9 cellular contexts compared by ENCODE assay signal in genomic region chr9:110744753-110745522, GRCh38.
DNase-seq lines count a peak whose midpoint lies in the region; ATAC-seq and TF ChIP-seq lines count a peak whose summit lies in the region.
"Had no signal": no experiment of that assay in that cellular context is flagged by ENCODE, and none has a peak within 500 bp of the region (broad histone marks: within the 10 kb centered on the region; RNA-seq: fewer than 3 reads in every experiment).

No MANE protein-coding gene starts in this region.

- intact Hi-C loops in PC-3 (cut with micrococcal nuclease) (loop anchor here (2.0 kb wide), 2 partner anchors 104 to 554 kb away; no protein-coding TSS in a partner anchor), colonic mucosa (cut with DNase I) (no loop called here)

- H3K4me2 ChIP-seq in PC-3 (ENCODE audit: low read length) (peak overlapping the region; percentile 75), fibroblast of lung (ENCODE audit: extremely low read depth, insufficient read depth, low read length) (peak overlapping the region; percentile 21)

- POLR2A ChIA-PET in PC-3 (lab: Charles Lee; ENCODE audit: unreplicated experiment): interaction anchor here (0.5 to 0.7 kb wide), 2 partner anchors 40 to 101 kb away, joined by 4 read pairs; no protein-coding TSS in a partner anchor

- H3F3A ChIP-seq in PC-3 (ENCODE audit: low read length, unreplicated experiment): peaks cover 11% of the 10 kb centered on the region

- H3K79me2 ChIP-seq in PC-3 (ENCODE audit: low read length) (no peaks in the 10 kb centered on the region), fibroblast of lung (ENCODE audit: control insufficient read depth, insufficient read depth, low read length) (no peaks in the 10 kb centered on the region)
- H3K79me2 ChIP-seq: parathyroid adenoma had no signal

- H2AFZ ChIP-seq in PC-3 (ENCODE audit: low read length) (peak overlapping the region; percentile 71), fibroblast of lung (ENCODE audit: low read length) (no peak overlapping the region)
- H2AFZ ChIP-seq: parathyroid adenoma had no signal

- H3K27ac ChIP-seq in PC-3 (ENCODE audit: low read length) (peak overlapping the region; percentile 91), fibroblast of lung (ENCODE audit: insufficient read depth, low read length) (peak overlapping the region; percentile 93), colonic mucosa (no peak overlapping the region)
- H3K27ac ChIP-seq: parathyroid adenoma had no signal

- H3K36me3 ChIP-seq in PC-3 (ENCODE audit: low read depth, low read length): peaks cover 14% of the 10 kb centered on the region
- no peaks in the 10 kb centered on the region for H3K36me3 ChIP-seq in fibroblast of lung (ENCODE audit: control insufficient read depth, insufficient read depth, low read length)
- no peaks in the 10 kb centered on the region for H3K36me3 ChIP-seq in colonic mucosa

- BruUV-seq in PC-3 (replicated peaks; lab: Mats Ljungman, UMichigan): TSS peak; percentile 79

- ATAC-seq in PC-3: peak; percentile 86
- peak; percentile 85 for ATAC-seq in omental fat pad (ENCODE audit: low FRiP score)
- no peak for ATAC-seq in HG02759 (IDR thresholded peaks at IDR 0.05; ENCODE audit: unreplicated experiment)
- ATAC-seq in HG02840 (IDR thresholded peaks at IDR 0.05; ENCODE audit: low FRiP score, unreplicated experiment): no peak

- H3K4me1 ChIP-seq in PC-3 (ENCODE audit: insufficient read depth, low read length) (peaks cover 51% of the 10 kb centered on the region), fibroblast of lung (ENCODE audit: control insufficient read depth, extremely low read depth, insufficient read depth, low read length) (peaks cover 35% of the 10 kb centered on the region), colonic mucosa (no peaks in the 10 kb centered on the region)
- H3K4me1 ChIP-seq: parathyroid adenoma had no signal

- H3K9me3 ChIP-seq in PC-3 (ENCODE audit: low read length): no peaks in the 10 kb centered on the region; the same call in 1 of the 2 replicates
- no peaks in the 10 kb centered on the region for H3K9me3 ChIP-seq in fibroblast of lung (ENCODE audit: control insufficient read depth, insufficient read depth, low read depth, low read length)
- H3K9me3 ChIP-seq in colonic mucosa: no peaks in the 10 kb centered on the region

- no peaks in the 10 kb centered on the region for H3K27me3 ChIP-seq in PC-3 (ENCODE audit: low read length)
- no peaks in the 10 kb centered on the region for H3K27me3 ChIP-seq in fibroblast of lung (ENCODE audit: control insufficient read depth, insufficient read depth, low read length)
- H3K27me3 ChIP-seq in colonic mucosa: no peaks in the 10 kb centered on the region

- DNase-seq in AG09309 (ENCODE audit: low read depth) (peak; percentile 96), PC-3 (peak; percentile 91), fibroblast of lung (ENCODE audit: low read depth in 2 of 2) (peak; percentile 98), omental fat pad (ENCODE audit: low spot score) (no peak), SHP77 (lab: John Stamatoyannopoulos, UW) (no peak), colonic mucosa (no peak)

- H3K4me3 ChIP-seq in AG09309 (ENCODE audit: control insufficient read depth, low read depth, low read length) (no peak overlapping the region), PC-3 (ENCODE audit: low read length) (peak overlapping the region; percentile 42; the same call in 1 of the 2 replicates), fibroblast of lung (replicated peaks in 1 of 4; ENCODE audit: control extremely low read depth in 1 of 4, insufficient read depth in 1 of 4, low read depth in 3 of 4, low read length in 4 of 4) (no peak overlapping the region), colonic mucosa (no peak overlapping the region)

- no peak for TF ChIP-seq CTCF in AG09309 (IDR thresholded peaks at IDR 0.05; ENCODE audit: control insufficient read depth, insufficient read depth, low read depth, low read length, missing control alignments)
- no peak for TF ChIP-seq CTCF in PC-3 (conservative IDR thresholded peaks at IDR 0.05; ENCODE audit: low read depth, low read length)
- TF ChIP-seq CTCF in fibroblast of lung (conservative IDR thresholded peaks at IDR 0.05 in 1 of 2, IDR thresholded peaks at IDR 0.05 in 1 of 2; ENCODE audit: low read depth in 1 of 2, low read length in 2 of 2): no peak
- TF ChIP-seq CTCF in omental fat pad (IDR thresholded peaks at IDR 0.05): no peak
- TF ChIP-seq CTCF in colonic mucosa (IDR thresholded peaks at IDR 0.05): no peak

- H3K9me2 ChIP-seq in PC-3 (replicated peaks; ENCODE audit: low read length): no peaks in the 10 kb centered on the region

- H4K20me1 ChIP-seq in PC-3 (ENCODE audit: low read length) (no peaks in the 10 kb centered on the region), fibroblast of lung (ENCODE audit: control insufficient read depth, extremely low read depth, insufficient read depth, low read length) (no peaks in the 10 kb centered on the region)

- CTCF ChIA-PET in PC-3 (lab: Charles Lee): no interaction called here

- H3K9ac ChIP-seq in PC-3 (ENCODE audit: low read length): peak overlapping the region; percentile 76
- H3K9ac ChIP-seq in fibroblast of lung (ENCODE audit: insufficient read depth, low read length): no peak overlapping the region
- H3K9ac ChIP-seq in colonic mucosa (ENCODE audit: low read depth in 2 of 2, low read length in 2 of 2): no peak overlapping the region
- H3K9ac ChIP-seq: parathyroid adenoma had no signal

Comparison
In these comparisons a context has a peak if more than half of its experiments do, and no peak if none do; other contexts are left out.
1. DNase-seq: peak in AG09309 (single experiment), PC-3 (single experiment) and fibroblast of lung (2 of 2); none in omental fat pad (single experiment), SHP77 (0 of 2) and colonic mucosa (single experiment).
2. ATAC-seq: peak in PC-3 (single experiment) and omental fat pad (single experiment); none in HG02759 (single experiment) and HG02840 (single experiment).